In the genomic region with DNA sequence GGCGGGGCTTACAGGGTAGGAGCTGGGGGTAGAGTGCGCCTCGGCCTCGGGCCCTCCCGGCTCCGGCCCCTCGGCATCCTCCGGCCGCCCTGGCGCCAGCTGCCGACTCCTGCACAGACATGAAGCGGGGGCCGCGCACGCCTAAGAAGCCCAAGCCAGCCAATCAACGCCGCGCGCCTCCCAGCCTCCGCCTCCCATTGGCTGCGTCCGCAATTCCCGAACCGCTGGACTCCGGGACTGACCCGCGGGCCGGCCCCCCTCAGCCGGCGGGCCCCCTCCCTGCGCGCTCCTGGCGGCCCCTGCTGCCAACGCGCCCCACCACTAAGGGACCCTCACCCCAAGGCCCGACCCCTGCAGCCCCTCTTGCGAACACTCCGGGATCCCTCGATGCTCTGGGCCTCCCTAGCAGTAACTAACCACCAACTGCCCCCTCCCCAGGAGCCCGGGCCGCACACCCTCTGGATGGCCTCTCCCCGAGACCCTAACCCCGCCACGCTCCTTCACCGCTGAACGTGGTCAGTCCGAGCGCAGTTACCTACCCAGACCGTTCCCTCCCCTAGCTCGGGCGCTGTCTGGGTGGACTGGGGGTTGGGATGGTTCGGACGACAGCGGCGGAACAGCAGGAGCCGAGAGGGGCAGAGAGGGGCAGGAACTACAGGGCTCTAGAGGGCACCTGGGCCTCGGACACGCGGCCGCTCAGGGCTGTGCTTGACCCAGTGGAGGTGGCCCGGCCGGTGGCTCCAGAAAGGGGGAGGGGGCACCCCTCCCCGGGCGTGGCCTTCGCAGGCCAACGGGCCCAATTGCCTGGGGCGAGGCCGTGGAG, we compare ENCODE assay signal across 8 cellular contexts. TPM values are rescaled to one million over a fixed set of nuclear protein-coding genes. Genes with fewer than 3 reads are reported as not detected.
DNase-seq lines count a peak whose midpoint lies in the region; ATAC-seq and TF ChIP-seq lines count a peak whose summit lies in the region.

No MANE protein-coding gene starts in this region.

- TF ChIP-seq RAD21 in SK-N-SH (IDR thresholded peaks at IDR 0.05; ENCODE audit: low read length) = no peak

- no peaks in the 10 kb centered on the region for H3F3A ChIP-seq in SK-N-SH (replicated peaks; ENCODE audit: insufficient read depth)

- 2% methylated on average over 17 of the region's 68 CpGs for WGBS in SK-N-SH (ENCODE audit: low lambda C conversion rate)
- WGBS in spleen, 5 donors = 0 to 2% (median 1%) methylated on average over 31 to 68 of the region's 68 CpGs

- H3K27me3 ChIP-seq in SK-N-SH (ENCODE audit: insufficient read depth) (peaks cover 23% of the 10 kb centered on the region; the same call in 1 of the 2 replicates), spleen (replicated peaks in 1 of 7) (peaks cover 3 to 100% (median 93%) of the 10 kb centered on the region in 7 donors)

- no peaks in the 10 kb centered on the region for H3K36me3 Mint-ChIP-seq in dendritic cell treated with granulocyte-macrophage colony-stimulating factor and Interleukin-4, amounts not matched to agents 40 ng/mL and 50 ng/mL, for 4 days (ENCODE audit: low read depth)

- ATAC-seq in left colon (peak; percentile 73), HG02870 (IDR thresholded peaks at IDR 0.05; ENCODE audit: unreplicated experiment) (no peak)

- H3K27ac Mint-ChIP-seq in dendritic cell treated with granulocyte-macrophage colony-stimulating factor and Interleukin-4, amounts not matched to agents 40 ng/mL and 50 ng/mL, for 4 days = no peak overlapping the region

- no peaks in the 10 kb centered on the region for H3K9me2 ChIP-seq in SK-N-SH

- TF ChIP-seq EP300 in SK-N-SH (IDR thresholded peaks at IDR 0.05; ENCODE audit: borderline replicate concordance in 1 of 2, low read depth in 1 of 2, low read length in 1 of 2) = no peak

- peak in 1 of 3 donors; percentile 92 for TF ChIP-seq POLR2A in spleen (IDR thresholded peaks at IDR 0.05)

- H3K4me3 ChIP-seq in SK-N-SH (ENCODE audit: low read depth in 2 of 2, low read length in 1 of 2) (peak overlapping the region; percentile 75 to 77), spleen (peak overlapping the region; percentile 54 to 85 (median 68))

- peak overlapping the region; percentile 77 for H3K4me3 Mint-ChIP-seq in dendritic cell treated with granulocyte-macrophage colony-stimulating factor and Interleukin-4, amounts not matched to agents 40 ng/mL and 50 ng/mL, for 4 days

- H3K27me3 Mint-ChIP-seq in dendritic cell treated with granulocyte-macrophage colony-stimulating factor and Interleukin-4, amounts not matched to agents 40 ng/mL and 50 ng/mL, for 4 days = peaks cover 97% of the 10 kb centered on the region

- H3K9me3 Mint-ChIP-seq in dendritic cell treated with granulocyte-macrophage colony-stimulating factor and Interleukin-4, amounts not matched to agents 40 ng/mL and 50 ng/mL, for 4 days = no peaks in the 10 kb centered on the region

- H4K20me1 ChIP-seq in SK-N-SH (ENCODE audit: insufficient read depth) = peaks cover 19% of the 10 kb centered on the region; the same call in 1 of the 2 replicates

- H3K9me3 ChIP-seq in SK-N-SH = no peaks in the 10 kb centered on the region
- H3K9me3 ChIP-seq in spleen = no peaks in the 10 kb centered on the region

- peak overlapping the region; percentile 99 for H3K4me2 ChIP-seq in SK-N-SH

- intact Hi-C loops in dendritic cell treated with granulocyte-macrophage colony-stimulating factor and Interleukin-4, amounts not matched to agents 40 ng/mL and 50 ng/mL, for 4 days (cut with micrococcal nuclease) = no loop called here
- intact Hi-C loops in left colon (cut with DNase I, micrococcal nuclease) (no loop called here), spleen (cut with DNase I; ENCODE audit: low total_unique reads) (no loop called here)

- peaks cover 34% of the 10 kb centered on the region for H3K79me2 ChIP-seq in SK-N-SH (ENCODE audit: insufficient read depth)

- peak overlapping the region; percentile 80 for H3K9ac ChIP-seq in SK-N-SH

- H3K4me1 ChIP-seq in SK-N-SH (ENCODE audit: control insufficient read depth in 1 of 2, insufficient read depth in 2 of 2, low read depth in 1 of 2, low read length in 1 of 2) = peaks cover 4 to 8% of the 10 kb centered on the region in 2 experiments; a peak in 3 of 4 replicates
- peaks cover 43 to 100% (median 92%) of the 10 kb centered on the region in 6 donors for H3K4me1 ChIP-seq in spleen

- POLR2A ChIA-PET in SK-N-SH (lab: Yijun Ruan, JAX) = interaction anchor here (0.8 to 5.7 kb wide), 13 partner anchors 9 to 317 kb away, joined by 3 to 66 read pairs (median 3); no protein-coding TSS in a partner anchor

- H3K27ac ChIP-seq in SK-N-SH (ENCODE audit: low read depth in 2 of 2, low read length in 1 of 2) (peak overlapping the region; percentile 36 to 97), spleen (peak overlapping the region; percentile 42 to 95 (median 90))

- peaks cover 60% of the 10 kb centered on the region for H3K4me1 Mint-ChIP-seq in dendritic cell treated with granulocyte-macrophage colony-stimulating factor and Interleukin-4, amounts not matched to agents 40 ng/mL and 50 ng/mL, for 4 days (ENCODE audit: low read depth)

- peak overlapping the region; percentile 88 for H2AFZ ChIP-seq in SK-N-SH (ENCODE audit: low read depth)

- CTCF ChIA-PET in SK-N-SH (lab: Yijun Ruan, JAX) = interaction anchor here (0.8 to 13.1 kb wide), 7 partner anchors 8 to 181 kb away, joined by 3 to 177 read pairs (median 3); no protein-coding TSS in a partner anchor

- DNase-seq in NCI-H524 (lab: John Stamatoyannopoulos, UW) (peak; percentile 87 to 90), NCI-H524 treated with DMSO at 0.1 percent for 48 hours (lab: John Stamatoyannopoulos, UW) (no peak), LHCN-M2 (ENCODE audit: low read depth) (peak; percentile 66), SK-N-SH (peak; percentile 82), left colon (peak; percentile 54 to 70), spleen (peak; percentile 84)

- peaks cover 4 to 5% of the 10 kb centered on the region in 2 experiments for H3K36me3 ChIP-seq in SK-N-SH (replicated peaks in 1 of 2; ENCODE audit: control insufficient read depth in 1 of 2, insufficient read depth in 2 of 2, low read length in 1 of 2)
- H3K36me3 ChIP-seq in spleen = peaks cover 0 to 9% (median 0%) of the 10 kb centered on the region in 6 donors

- TF ChIP-seq CTCF in SK-N-SH (IDR thresholded peaks at IDR 0.05) = no peak
- TF ChIP-seq CTCF in spleen (IDR thresholded peaks at IDR 0.05 in 8 of 11, conservative IDR thresholded peaks at IDR 0.05 in 3 of 11) = peak in 2 of 11 experiments; percentile 7 to 16

TF ChIP-seq in SK-N-SH, 30 proteins besides CTCF, POLR2A, EP300 and RAD21:
- TF ChIP-seq MAX (IDR thresholded peaks at IDR 0.05; ENCODE audit: low read depth) (peak; percentile 48; the same call in 1 of the 2 replicates), POLR2AphosphoS5 (IDR thresholded peaks at IDR 0.05; ENCODE audit: low read depth, low read length) (peak; percentile 46; the same call in 1 of the 2 replicates), NRF1 (IDR thresholded peaks at IDR 0.05; ENCODE audit: low read depth, low read length) (peak; percentile 35; the same call in 1 of the 2 replicates), YY1 (IDR thresholded peaks at IDR 0.05; ENCODE audit: low read depth) (0 out of 2 replicates have a peak, but pooled peaks have one; percentile 12), FOXJ3 (CRISPR knock-in tag; IDR thresholded peaks at IDR 0.05) (no peak), TAF1 (IDR thresholded peaks at IDR 0.05; ENCODE audit: borderline replicate concordance, low read depth, low read length) (0 out of 2 replicates have a peak, but pooled peaks have one; percentile 30), NFIC (IDR thresholded peaks at IDR 0.05; ENCODE audit: borderline replicate concordance) (no peak), JUND (IDR thresholded peaks at IDR 0.05) (no peak)
- TF ChIP-seq, protein P1, sequence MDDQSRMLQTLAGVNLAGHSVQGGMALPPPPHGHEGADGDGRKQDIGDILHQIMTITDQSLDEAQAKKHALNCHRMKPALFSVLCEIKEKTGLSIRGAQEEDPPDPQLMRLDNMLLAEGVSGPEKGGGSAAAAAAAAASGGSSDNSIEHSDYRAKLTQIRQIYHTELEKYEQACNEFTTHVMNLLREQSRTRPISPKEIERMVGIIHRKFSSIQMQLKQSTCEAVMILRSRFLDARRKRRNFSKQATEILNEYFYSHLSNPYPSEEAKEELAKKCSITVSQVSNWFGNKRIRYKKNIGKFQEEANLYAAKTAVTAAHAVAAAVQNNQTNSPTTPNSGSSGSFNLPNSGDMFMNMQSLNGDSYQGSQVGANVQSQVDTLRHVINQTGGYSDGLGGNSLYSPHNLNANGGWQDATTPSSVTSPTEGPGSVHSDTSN (IDR thresholded peaks at IDR 0.05) = no peak
TF ChIP-seq in SK-N-SH: peak in this region for 5.

RNA-seq across cellular contexts. Expression of gene GATA2, which starts 5.0 kb away (rescaled TPM):
- total RNA-seq in LHCN-M2 (2014; rRNA removed) = 0.17 and 0.90 TPM in 2 replicates
- 0.55 TPM for polyA plus RNA-seq in LHCN-M2 (2012)
- 5.5 and 6.8 TPM in 2 replicates for polyA plus RNA-seq in SK-N-SH (2012; rRNA removed)
- 7.0 and 13.4 TPM in 2 replicates for polyA plus RNA-seq in SK-N-SH (2012; cell fraction: cytosol; rRNA removed)
- 10.6 and 18.0 TPM in 2 replicates for polyA plus RNA-seq in SK-N-SH (2012; cell fraction: nucleus; rRNA removed)
- 1 to 10 TPM; 2.6 to 6.0 TPM for total RNA-seq in left colon
- total RNA-seq in spleen = 10 to 100 TPM; 14.4 to 28.6 (median 19.3) TPM
- polyA plus RNA-seq in spleen = 10 to 100 TPM in 1 of 3 donors, 1 to 10 TPM in 2; 2.2 to 11.9 (median 3.4) TPM

RNA-seq across cellular contexts. Expression of gene DNAJB8, which starts 21.3 kb away (rescaled TPM):
- total RNA-seq in LHCN-M2 (2014; rRNA removed) (not detected in 2 replicates), left colon (not detected), spleen (not detected)
- not detected for polyA plus RNA-seq in LHCN-M2 (2012)
- polyA plus RNA-seq in SK-N-SH (2012; rRNA removed) (not detected in 2 replicates), spleen (not detected)
- not detected in 2 replicates for polyA plus RNA-seq in SK-N-SH (2012; cell fraction: cytosol; rRNA removed)
- not detected in 2 replicates for polyA plus RNA-seq in SK-N-SH (2012; cell fraction: nucleus; rRNA removed)
